In genomic region chr3:127792664-127793292, GRCh38 we compare ENCODE assay signal across 9 cellular contexts. TPM values are rescaled to one million over a fixed set of nuclear protein-coding genes. Genes with fewer than 3 reads are reported as not detected.
DNase-seq lines count a peak whose midpoint lies in the region; ATAC-seq, FAIRE-seq and TF ChIP-seq lines count a peak whose summit lies in the region.
"Had no signal": no experiment of that assay in that cellular context is flagged by ENCODE, and none has a peak within 500 bp of the region (broad histone marks: within the 10 kb centered on the region; RNA-seq: fewer than 3 reads in every experiment).

No MANE protein-coding gene starts in this region.

- peak; percentile 31 for FAIRE-seq in HTR-8/SVneo (lab: Jason Lieb, UNC)

- intact Hi-C loops in colonic mucosa (cut with DNase I): no loop called here

- TF ChIP-seq CTCF in colonic mucosa (IDR thresholded peaks at IDR 0.05) (no peak), lung (IDR thresholded peaks at IDR 0.05; ENCODE audit: control extremely low read depth, extremely low read depth) (no peak)

- DNase-seq in 8988T (peak; percentile 45), HTR-8/SVneo (ENCODE audit: insufficient read length, low spot score) (peak; percentile 61), colonic mucosa (peak; percentile 65), lung (ENCODE audit: low spot score) (peak; percentile 49), NCI-H2227 (lab: John Stamatoyannopoulos, UW; ENCODE audit: unreplicated experiment) (no peak), amniotic stem cell (lab: John Stamatoyannopoulos, UW) (no peak)
- DNase-seq: CD4-positive, CD25-positive, alpha-beta regulatory T cell had no signal

- ATAC-seq in lung (ENCODE audit: insufficient read depth, low FRiP score) (no peak), HG03039 (IDR thresholded peaks at IDR 0.05; ENCODE audit: unreplicated experiment) (no peak), GM19467 (IDR thresholded peaks at IDR 0.05; ENCODE audit: unreplicated experiment) (no peak)

- H3K4me1 ChIP-seq in colonic mucosa (no peaks in the 10 kb centered on the region), lung (ENCODE audit: control insufficient read depth in 2 of 2, insufficient read depth in 2 of 2, low read length in 2 of 2) (peaks cover 8 to 10% of the 10 kb centered on the region in 2 donors)

- no peak overlapping the region for H3K9ac ChIP-seq in colonic mucosa (ENCODE audit: low read depth in 2 of 2, low read length in 2 of 2)

- WGBS in lung, 2 donors: 59 to 78% methylated on average over 11 of the region's 11 CpGs

- H3K27ac ChIP-seq in colonic mucosa (no peak overlapping the region), lung (ENCODE audit: low read depth in 1 of 2, low read length in 1 of 2) (no peak overlapping the region)

- no peaks in the 10 kb centered on the region for H3K9me3 ChIP-seq in colonic mucosa
- H3K9me3 ChIP-seq in lung (ENCODE audit: control insufficient read depth in 2 of 2, insufficient read depth in 1 of 2, low read length in 1 of 2): no peaks in the 10 kb centered on the region

- H3K27me3 ChIP-seq in colonic mucosa (no peaks in the 10 kb centered on the region), lung (ENCODE audit: control insufficient read depth, insufficient read depth) (no peaks in the 10 kb centered on the region)

- no peak overlapping the region for H3K4me3 ChIP-seq in colonic mucosa
- H3K4me3 ChIP-seq in lung: no peak overlapping the region

- H3K36me3 ChIP-seq in colonic mucosa: peaks cover 3% of the 10 kb centered on the region
- peaks cover 2 to 5% of the 10 kb centered on the region in 2 donors for H3K36me3 ChIP-seq in lung (ENCODE audit: control insufficient read depth in 2 of 2, insufficient read depth in 2 of 2, low read length in 2 of 2)

RNA-seq across cellular contexts. Expression of gene MGLL, which starts 29.5 kb away (rescaled TPM):
- total RNA-seq in colonic mucosa (100 to 1,000 TPM; 123 to 200 TPM), lung (100 to 1,000 TPM in 1 of 2 donors, 10 to 100 TPM in 1; 67.0 to 182 TPM)
- 10 to 100 TPM; 68.3 to 88.1 TPM for polyA plus RNA-seq in lung

Comparison
In these comparisons a context has a peak if more than half of its experiments do, and no peak if none do; other contexts are left out.
1. DNase-seq: peak in 8988T (single experiment), HTR-8/SVneo (single experiment), colonic mucosa (single experiment) and lung (single experiment); none in NCI-H2227 (single experiment) and amniotic stem cell (single experiment).